Comparison of ENCODE assay signal across 1 cellular context in the genomic region with DNA sequence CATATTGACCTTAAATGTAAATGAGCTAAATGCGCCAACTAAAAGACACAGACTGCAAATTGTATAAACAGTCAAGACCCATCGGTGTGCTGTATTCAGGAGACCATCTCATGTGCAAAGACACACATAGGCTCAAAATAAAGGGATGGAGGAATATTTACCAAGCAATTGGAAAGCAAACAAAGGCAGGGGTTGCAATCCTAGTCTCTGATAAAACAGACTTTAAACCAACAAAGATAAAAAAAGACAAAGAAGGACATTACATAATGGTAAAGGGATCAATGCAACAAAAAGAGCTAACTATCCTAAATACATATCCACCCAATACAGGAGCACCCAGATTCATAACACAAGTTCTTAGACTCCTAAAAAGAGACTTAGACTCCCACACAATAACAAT.
TF ChIP-seq lines count a peak whose summit lies in the region.
"Not testable (repeated sequence)": the region's sequence is repeated elsewhere in the genome, so short reads cannot be mapped to it uniquely, and the experiment has no call there.

No MANE protein-coding gene starts in this region.

TF ChIP-seq in HepG2, 621 proteins besides CTCF, POLR2A, EP300 and RAD21 (continued from another document and continues in another):
- TF ChIP-seq SAP130 (CRISPR knock-in tag; IDR thresholded peaks at IDR 0.05; ENCODE audit: low read depth): 0 out of 2 replicates have a peak, but pooled peaks have one; percentile 17
- peak; percentile 19; the same call in 1 of the 2 replicates for TF ChIP-seq ZMYM4 (CRISPR knock-in tag; IDR thresholded peaks at IDR 0.05)
- not testable (repeated sequence) for TF ChIP-seq GABPA (IDR thresholded peaks at IDR 0.05; ENCODE audit: low read depth, low read length); FOXP1 (IDR thresholded peaks at IDR 0.05); NR2F6 (CRISPR knock-in tag; IDR thresholded peaks at IDR 0.05); FOXA1 (IDR thresholded peaks at IDR 0.05)
- TF ChIP-seq GABPA (CRISPR knock-in tag; IDR thresholded peaks at IDR 0.05; ENCODE audit: low read depth): 0 out of 2 replicates have a peak, but pooled peaks have one; percentile 7
- peak; percentile 47 for TF ChIP-seq TCF7 (IDR thresholded peaks at IDR 0.05; ENCODE audit: low read depth)
- TF ChIP-seq KAT8 (CRISPR knock-in tag; IDR thresholded peaks at IDR 0.05): peak; percentile 31; the same call in 1 of the 2 replicates
- peak; percentile 20; the same call in 1 of the 2 replicates for TF ChIP-seq FOXK1 (CRISPR knock-in tag; IDR thresholded peaks at IDR 0.05; ENCODE audit: borderline replicate concordance, low read depth)
- TF ChIP-seq, protein P1, sequence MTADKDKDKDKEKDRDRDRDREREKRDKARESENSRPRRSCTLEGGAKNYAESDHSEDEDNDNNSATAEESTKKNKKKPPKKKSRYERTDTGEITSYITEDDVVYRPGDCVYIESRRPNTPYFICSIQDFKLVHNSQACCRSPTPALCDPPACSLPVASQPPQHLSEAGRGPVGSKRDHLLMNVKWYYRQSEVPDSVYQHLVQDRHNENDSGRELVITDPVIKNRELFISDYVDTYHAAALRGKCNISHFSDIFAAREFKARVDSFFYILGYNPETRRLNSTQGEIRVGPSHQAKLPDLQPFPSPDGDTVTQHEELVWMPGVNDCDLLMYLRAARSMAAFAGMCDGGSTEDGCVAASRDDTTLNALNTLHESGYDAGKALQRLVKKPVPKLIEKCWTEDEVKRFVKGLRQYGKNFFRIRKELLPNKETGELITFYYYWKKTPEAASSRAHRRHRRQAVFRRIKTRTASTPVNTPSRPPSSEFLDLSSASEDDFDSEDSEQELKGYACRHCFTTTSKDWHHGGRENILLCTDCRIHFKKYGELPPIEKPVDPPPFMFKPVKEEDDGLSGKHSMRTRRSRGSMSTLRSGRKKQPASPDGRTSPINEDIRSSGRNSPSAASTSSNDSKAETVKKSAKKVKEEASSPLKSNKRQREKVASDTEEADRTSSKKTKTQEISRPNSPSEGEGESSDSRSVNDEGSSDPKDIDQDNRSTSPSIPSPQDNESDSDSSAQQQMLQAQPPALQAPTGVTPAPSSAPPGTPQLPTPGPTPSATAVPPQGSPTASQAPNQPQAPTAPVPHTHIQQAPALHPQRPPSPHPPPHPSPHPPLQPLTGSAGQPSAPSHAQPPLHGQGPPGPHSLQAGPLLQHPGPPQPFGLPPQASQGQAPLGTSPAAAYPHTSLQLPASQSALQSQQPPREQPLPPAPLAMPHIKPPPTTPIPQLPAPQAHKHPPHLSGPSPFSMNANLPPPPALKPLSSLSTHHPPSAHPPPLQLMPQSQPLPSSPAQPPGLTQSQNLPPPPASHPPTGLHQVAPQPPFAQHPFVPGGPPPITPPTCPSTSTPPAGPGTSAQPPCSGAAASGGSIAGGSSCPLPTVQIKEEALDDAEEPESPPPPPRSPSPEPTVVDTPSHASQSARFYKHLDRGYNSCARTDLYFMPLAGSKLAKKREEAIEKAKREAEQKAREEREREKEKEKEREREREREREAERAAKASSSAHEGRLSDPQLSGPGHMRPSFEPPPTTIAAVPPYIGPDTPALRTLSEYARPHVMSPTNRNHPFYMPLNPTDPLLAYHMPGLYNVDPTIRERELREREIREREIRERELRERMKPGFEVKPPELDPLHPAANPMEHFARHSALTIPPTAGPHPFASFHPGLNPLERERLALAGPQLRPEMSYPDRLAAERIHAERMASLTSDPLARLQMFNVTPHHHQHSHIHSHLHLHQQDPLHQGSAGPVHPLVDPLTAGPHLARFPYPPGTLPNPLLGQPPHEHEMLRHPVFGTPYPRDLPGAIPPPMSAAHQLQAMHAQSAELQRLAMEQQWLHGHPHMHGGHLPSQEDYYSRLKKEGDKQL (CRISPR knock-in tag; IDR thresholded peaks at IDR 0.05; ENCODE audit: low read depth): peak; percentile 63
- peak; percentile 45; the same call in 1 of the 2 replicates for TF ChIP-seq KDM1A (CRISPR knock-in tag; IDR thresholded peaks at IDR 0.05)
- TF ChIP-seq GFI1 (CRISPR knock-in tag; IDR thresholded peaks at IDR 0.05; ENCODE audit: borderline replicate concordance): peak; percentile 89
- TF ChIP-seq, protein P2, sequence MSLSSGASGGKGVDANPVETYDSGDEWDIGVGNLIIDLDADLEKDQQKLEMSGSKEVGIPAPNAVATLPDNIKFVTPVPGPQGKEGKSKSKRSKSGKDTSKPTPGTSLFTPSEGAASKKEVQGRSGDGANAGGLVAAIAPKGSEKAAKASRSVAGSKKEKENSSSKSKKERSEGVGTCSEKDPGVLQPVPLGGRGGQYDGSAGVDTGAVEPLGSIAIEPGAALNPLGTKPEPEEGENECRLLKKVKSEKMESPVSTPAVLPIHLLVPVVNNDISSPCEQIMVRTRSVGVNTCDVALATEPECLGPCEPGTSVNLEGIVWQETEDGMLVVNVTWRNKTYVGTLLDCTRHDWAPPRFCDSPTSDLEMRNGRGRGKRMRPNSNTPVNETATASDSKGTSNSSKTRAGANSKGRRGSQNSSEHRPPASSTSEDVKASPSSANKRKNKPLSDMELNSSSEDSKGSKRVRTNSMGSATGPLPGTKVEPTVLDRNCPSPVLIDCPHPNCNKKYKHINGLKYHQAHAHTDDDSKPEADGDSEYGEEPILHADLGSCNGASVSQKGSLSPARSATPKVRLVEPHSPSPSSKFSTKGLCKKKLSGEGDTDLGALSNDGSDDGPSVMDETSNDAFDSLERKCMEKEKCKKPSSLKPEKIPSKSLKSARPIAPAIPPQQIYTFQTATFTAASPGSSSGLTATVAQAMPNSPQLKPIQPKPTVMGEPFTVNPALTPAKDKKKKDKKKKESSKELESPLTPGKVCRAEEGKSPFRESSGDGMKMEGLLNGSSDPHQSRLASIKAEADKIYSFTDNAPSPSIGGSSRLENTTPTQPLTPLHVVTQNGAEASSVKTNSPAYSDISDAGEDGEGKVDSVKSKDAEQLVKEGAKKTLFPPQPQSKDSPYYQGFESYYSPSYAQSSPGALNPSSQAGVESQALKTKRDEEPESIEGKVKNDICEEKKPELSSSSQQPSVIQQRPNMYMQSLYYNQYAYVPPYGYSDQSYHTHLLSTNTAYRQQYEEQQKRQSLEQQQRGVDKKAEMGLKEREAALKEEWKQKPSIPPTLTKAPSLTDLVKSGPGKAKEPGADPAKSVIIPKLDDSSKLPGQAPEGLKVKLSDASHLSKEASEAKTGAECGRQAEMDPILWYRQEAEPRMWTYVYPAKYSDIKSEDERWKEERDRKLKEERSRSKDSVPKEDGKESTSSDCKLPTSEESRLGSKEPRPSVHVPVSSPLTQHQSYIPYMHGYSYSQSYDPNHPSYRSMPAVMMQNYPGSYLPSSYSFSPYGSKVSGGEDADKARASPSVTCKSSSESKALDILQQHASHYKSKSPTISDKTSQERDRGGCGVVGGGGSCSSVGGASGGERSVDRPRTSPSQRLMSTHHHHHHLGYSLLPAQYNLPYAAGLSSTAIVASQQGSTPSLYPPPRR (CRISPR knock-in tag; IDR thresholded peaks at IDR 0.05; ENCODE audit: borderline replicate concordance): peak; percentile 72; the same call in 1 of the 2 replicates
- TF ChIP-seq, protein P3, sequence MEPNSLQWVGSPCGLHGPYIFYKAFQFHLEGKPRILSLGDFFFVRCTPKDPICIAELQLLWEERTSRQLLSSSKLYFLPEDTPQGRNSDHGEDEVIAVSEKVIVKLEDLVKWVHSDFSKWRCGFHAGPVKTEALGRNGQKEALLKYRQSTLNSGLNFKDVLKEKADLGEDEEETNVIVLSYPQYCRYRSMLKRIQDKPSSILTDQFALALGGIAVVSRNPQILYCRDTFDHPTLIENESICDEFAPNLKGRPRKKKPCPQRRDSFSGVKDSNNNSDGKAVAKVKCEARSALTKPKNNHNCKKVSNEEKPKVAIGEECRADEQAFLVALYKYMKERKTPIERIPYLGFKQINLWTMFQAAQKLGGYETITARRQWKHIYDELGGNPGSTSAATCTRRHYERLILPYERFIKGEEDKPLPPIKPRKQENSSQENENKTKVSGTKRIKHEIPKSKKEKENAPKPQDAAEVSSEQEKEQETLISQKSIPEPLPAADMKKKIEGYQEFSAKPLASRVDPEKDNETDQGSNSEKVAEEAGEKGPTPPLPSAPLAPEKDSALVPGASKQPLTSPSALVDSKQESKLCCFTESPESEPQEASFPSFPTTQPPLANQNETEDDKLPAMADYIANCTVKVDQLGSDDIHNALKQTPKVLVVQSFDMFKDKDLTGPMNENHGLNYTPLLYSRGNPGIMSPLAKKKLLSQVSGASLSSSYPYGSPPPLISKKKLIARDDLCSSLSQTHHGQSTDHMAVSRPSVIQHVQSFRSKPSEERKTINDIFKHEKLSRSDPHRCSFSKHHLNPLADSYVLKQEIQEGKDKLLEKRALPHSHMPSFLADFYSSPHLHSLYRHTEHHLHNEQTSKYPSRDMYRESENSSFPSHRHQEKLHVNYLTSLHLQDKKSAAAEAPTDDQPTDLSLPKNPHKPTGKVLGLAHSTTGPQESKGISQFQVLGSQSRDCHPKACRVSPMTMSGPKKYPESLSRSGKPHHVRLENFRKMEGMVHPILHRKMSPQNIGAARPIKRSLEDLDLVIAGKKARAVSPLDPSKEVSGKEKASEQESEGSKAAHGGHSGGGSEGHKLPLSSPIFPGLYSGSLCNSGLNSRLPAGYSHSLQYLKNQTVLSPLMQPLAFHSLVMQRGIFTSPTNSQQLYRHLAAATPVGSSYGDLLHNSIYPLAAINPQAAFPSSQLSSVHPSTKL (CRISPR knock-in tag; IDR thresholded peaks at IDR 0.05): peak; percentile 89
- TF ChIP-seq HMG20A (CRISPR knock-in tag; IDR thresholded peaks at IDR 0.05; ENCODE audit: borderline replicate concordance): peak; percentile 65; the same call in 1 of the 2 replicates
- peak; percentile 83 for TF ChIP-seq FOXP1 (CRISPR knock-in tag; IDR thresholded peaks at IDR 0.05)
- TF ChIP-seq HMG20B (CRISPR knock-in tag; conservative IDR thresholded peaks at IDR 0.05): peak; percentile 85; the same call in 1 of the 2 replicates
- TF ChIP-seq, protein P4, sequence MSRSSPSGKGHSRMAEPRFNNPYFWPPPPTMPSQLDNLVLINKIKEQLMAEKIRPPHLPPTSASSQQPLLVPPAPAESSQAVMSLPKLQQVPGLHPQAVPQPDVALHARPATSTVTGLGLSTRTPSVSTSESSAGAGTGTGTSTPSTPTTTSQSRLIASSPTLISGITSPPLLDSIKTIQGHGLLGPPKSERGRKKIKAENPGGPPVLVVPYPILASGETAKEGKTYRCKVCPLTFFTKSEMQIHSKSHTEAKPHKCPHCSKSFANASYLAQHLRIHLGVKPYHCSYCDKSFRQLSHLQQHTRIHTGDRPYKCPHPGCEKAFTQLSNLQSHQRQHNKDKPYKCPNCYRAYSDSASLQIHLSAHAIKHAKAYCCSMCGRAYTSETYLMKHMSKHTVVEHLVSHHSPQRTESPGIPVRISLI (CRISPR knock-in tag; IDR thresholded peaks at IDR 0.05; ENCODE audit: borderline replicate concordance): peak; percentile 70; the same call in 1 of the 2 replicates
- TF ChIP-seq FOXA3 (CRISPR knock-in tag; IDR thresholded peaks at IDR 0.05): peak; percentile 91
- TF ChIP-seq NR2F6 (IDR thresholded peaks at IDR 0.05): 0 out of 2 replicates have a peak, but pooled peaks have one; percentile 11
- peak; percentile 91 for TF ChIP-seq SOX5 (CRISPR knock-in tag; IDR thresholded peaks at IDR 0.05; ENCODE audit: borderline replicate concordance)
- TF ChIP-seq MIER3 (CRISPR knock-in tag; IDR thresholded peaks at IDR 0.05; ENCODE audit: borderline replicate concordance): peak; percentile 51; the same call in 1 of the 2 replicates
- TF ChIP-seq HNF4A (CRISPR knock-in tag; IDR thresholded peaks at IDR 0.05): peak; percentile 57
- peak in 1 of 2 experiments; percentile 42; a peak in 1 of 4 replicates for TF ChIP-seq KLF16 (CRISPR knock-in tag; IDR thresholded peaks at IDR 0.05)
- peak; percentile 50; the same call in 1 of the 2 replicates for TF ChIP-seq HDAC2 (CRISPR knock-in tag; IDR thresholded peaks at IDR 0.05)
- TF ChIP-seq ONECUT2 (CRISPR knock-in tag; IDR thresholded peaks at IDR 0.05): peak; percentile 77
- TF ChIP-seq, protein P5, sequence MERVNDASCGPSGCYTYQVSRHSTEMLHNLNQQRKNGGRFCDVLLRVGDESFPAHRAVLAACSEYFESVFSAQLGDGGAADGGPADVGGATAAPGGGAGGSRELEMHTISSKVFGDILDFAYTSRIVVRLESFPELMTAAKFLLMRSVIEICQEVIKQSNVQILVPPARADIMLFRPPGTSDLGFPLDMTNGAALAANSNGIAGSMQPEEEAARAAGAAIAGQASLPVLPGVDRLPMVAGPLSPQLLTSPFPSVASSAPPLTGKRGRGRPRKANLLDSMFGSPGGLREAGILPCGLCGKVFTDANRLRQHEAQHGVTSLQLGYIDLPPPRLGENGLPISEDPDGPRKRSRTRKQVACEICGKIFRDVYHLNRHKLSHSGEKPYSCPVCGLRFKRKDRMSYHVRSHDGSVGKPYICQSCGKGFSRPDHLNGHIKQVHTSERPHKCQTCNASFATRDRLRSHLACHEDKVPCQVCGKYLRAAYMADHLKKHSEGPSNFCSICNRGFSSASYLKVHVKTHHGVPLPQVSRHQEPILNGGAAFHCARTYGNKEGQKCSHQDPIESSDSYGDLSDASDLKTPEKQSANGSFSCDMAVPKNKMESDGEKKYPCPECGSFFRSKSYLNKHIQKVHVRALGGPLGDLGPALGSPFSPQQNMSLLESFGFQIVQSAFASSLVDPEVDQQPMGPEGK (CRISPR knock-in tag; IDR thresholded peaks at IDR 0.05): peak; percentile 27; the same call in 1 of the 2 replicates
- TF ChIP-seq FOXA1 (CRISPR knock-in tag; IDR thresholded peaks at IDR 0.05): peak; percentile 78
- TF ChIP-seq, protein P6, sequence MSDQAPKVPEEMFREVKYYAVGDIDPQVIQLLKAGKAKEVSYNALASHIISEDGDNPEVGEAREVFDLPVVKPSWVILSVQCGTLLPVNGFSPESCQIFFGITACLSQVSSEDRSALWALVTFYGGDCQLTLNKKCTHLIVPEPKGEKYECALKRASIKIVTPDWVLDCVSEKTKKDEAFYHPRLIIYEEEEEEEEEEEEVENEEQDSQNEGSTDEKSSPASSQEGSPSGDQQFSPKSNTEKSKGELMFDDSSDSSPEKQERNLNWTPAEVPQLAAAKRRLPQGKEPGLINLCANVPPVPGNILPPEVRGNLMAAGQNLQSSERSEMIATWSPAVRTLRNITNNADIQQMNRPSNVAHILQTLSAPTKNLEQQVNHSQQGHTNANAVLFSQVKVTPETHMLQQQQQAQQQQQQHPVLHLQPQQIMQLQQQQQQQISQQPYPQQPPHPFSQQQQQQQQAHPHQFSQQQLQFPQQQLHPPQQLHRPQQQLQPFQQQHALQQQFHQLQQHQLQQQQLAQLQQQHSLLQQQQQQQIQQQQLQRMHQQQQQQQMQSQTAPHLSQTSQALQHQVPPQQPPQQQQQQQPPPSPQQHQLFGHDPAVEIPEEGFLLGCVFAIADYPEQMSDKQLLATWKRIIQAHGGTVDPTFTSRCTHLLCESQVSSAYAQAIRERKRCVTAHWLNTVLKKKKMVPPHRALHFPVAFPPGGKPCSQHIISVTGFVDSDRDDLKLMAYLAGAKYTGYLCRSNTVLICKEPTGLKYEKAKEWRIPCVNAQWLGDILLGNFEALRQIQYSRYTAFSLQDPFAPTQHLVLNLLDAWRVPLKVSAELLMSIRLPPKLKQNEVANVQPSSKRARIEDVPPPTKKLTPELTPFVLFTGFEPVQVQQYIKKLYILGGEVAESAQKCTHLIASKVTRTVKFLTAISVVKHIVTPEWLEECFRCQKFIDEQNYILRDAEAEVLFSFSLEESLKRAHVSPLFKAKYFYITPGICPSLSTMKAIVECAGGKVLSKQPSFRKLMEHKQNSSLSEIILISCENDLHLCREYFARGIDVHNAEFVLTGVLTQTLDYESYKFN (CRISPR knock-in tag; conservative IDR thresholded peaks at IDR 0.05): peak; percentile 62
- TF ChIP-seq SIX1 (CRISPR knock-in tag; IDR thresholded peaks at IDR 0.05; ENCODE audit: borderline replicate concordance): 0 out of 2 replicates have a peak, but pooled peaks have one; percentile 24
- peak; percentile 80; the same call in 1 of the 2 replicates for TF ChIP-seq FOXJ3 (CRISPR knock-in tag; IDR thresholded peaks at IDR 0.05; ENCODE audit: borderline replicate concordance)
- peak; percentile 86 for TF ChIP-seq ISL2 (CRISPR knock-in tag; IDR thresholded peaks at IDR 0.05)
